Comparison of ENCODE assay signal across 23 cellular contexts in genomic region chr22:49921508-49922278, GRCh38.
"Had no signal": no experiment of that assay in that cellular context is flagged by ENCODE, and none has a peak within 500 bp of the region (broad histone marks: within the 10 kb centered on the region; RNA-seq: fewer than 3 reads in every experiment).

No MANE protein-coding gene starts in this region.

- FAIRE-seq: bronchial epithelial cell had no signal

- H3K36me3 ChIP-seq: ovary had no signal

- H3K4me3 Mint-ChIP-seq: activated naive CD8-positive, alpha-beta T cell treated with anti-CD3 and anti-CD28 coated beads for 36 hours; stimulated activated effector memory CD8-positive, alpha-beta T cell treated with anti-CD3 and anti-CD28 coated beads, Interleukin-12 subunit alpha, Interleukin-12 subunit beta, amount 100 ng/mL, for 72 hours had no signal

- DNase-seq: activated CD4-positive, alpha-beta T cell treated with anti-CD3 and anti-CD28 coated beads, Interleukin-2, amount 50 U/mL, for 1 hour; activated CD4-positive, CD25-positive, alpha-beta regulatory T cell treated with anti-CD3 and anti-CD28 coated beads, Interleukin-2, amount 50 U/mL, for 72 hours; activated CD8-positive, alpha-beta T cell treated with anti-CD3 and anti-CD28 coated beads, Interleukin-2, amount 10 ng/mL, durations not matched to agents 7 days and 5 days; activated gamma-delta T cell treated with Interleukin-2 at 50 U/mL for 16 hours; activated naive CD8-positive, alpha-beta T cell treated with anti-CD3 and anti-CD28 coated beads for 36 hours; amygdala; esophagus squamous epithelium; gastrocnemius medialis; head of caudate nucleus; islet precursor cell; left colon; naive thymus-derived CD4-positive, alpha-beta T cell; psoas muscle; stimulated activated CD4-positive, alpha-beta T cell treated with anti-CD3 and anti-CD28 coated beads, Interleukin-12 subunit alpha, Interleukin-12 subunit beta, amount 100 ng/mL, for 4 hours; T-helper 2 cell; trophoblast cell had no signal

- ATAC-seq: activated CD8-positive, alpha-beta T cell treated with anti-CD3 and anti-CD28 coated beads, Interleukin-2, amount 10 ng/mL, durations not matched to agents 7 days and 5 days; gastrocnemius medialis; left colon; naive thymus-derived CD4-positive, alpha-beta T cell; psoas muscle; stimulated activated effector memory CD8-positive, alpha-beta T cell treated with anti-CD3 and anti-CD28 coated beads, Interleukin-12 subunit alpha, Interleukin-12 subunit beta, amount 100 ng/mL, for 72 hours had no signal

- H3K27ac ChIP-seq: coronary artery, esophagus squamous epithelium, gastrocnemius medialis, ovary, psoas muscle, right atrium auricular region, vagina, VCaP had no signal

- H3K27ac Mint-ChIP-seq: activated CD8-positive, alpha-beta T cell treated with anti-CD3 and anti-CD28 coated beads, Interleukin-2, amount 10 ng/mL, durations not matched to agents 7 days and 5 days; activated naive CD8-positive, alpha-beta T cell treated with anti-CD3 and anti-CD28 coated beads for 36 hours; stimulated activated effector memory CD8-positive, alpha-beta T cell treated with anti-CD3 and anti-CD28 coated beads, Interleukin-12 subunit alpha, Interleukin-12 subunit beta, amount 100 ng/mL, for 72 hours had no signal

- H3K27me3 ChIP-seq: esophagus squamous epithelium, gastrocnemius medialis, ovary, right atrium auricular region, vagina had no signal

- H3K27me3 Mint-ChIP-seq: activated naive CD8-positive, alpha-beta T cell treated with anti-CD3 and anti-CD28 coated beads for 36 hours; naive thymus-derived CD4-positive, alpha-beta T cell had no signal

- H3K9me3 Mint-ChIP-seq: activated naive CD8-positive, alpha-beta T cell treated with anti-CD3 and anti-CD28 coated beads for 36 hours; stimulated activated effector memory CD8-positive, alpha-beta T cell treated with anti-CD3 and anti-CD28 coated beads, Interleukin-12 subunit alpha, Interleukin-12 subunit beta, amount 100 ng/mL, for 72 hours had no signal

- H3K9me3 ChIP-seq: esophagus squamous epithelium, gastrocnemius medialis, ovary, psoas muscle, right atrium auricular region, vagina had no signal

- H3K4me3 ChIP-seq: coronary artery, esophagus squamous epithelium, gastrocnemius medialis, ovary, psoas muscle, right atrium auricular region, vagina had no signal
